Comparison of ENCODE assay signal across 8 cellular contexts in genomic region chr11:12565406-12565805, GRCh38.
"Had no signal": no experiment of that assay in that cellular context is flagged by ENCODE, and none has a peak within 500 bp of the region (broad histone marks: within the 10 kb centered on the region; RNA-seq: fewer than 3 reads in every experiment).

No MANE protein-coding gene starts in this region.

- H3K9ac ChIP-seq: GM23248 had no signal

- H2AFZ ChIP-seq: GM23248 had no signal

- FAIRE-seq: HTR-8/SVneo, K562 had no signal

- DNase-seq: GM23248, GOT3, H9, HCEC 1CT, IMR-90, KG1 had no signal

- H3K4me3 ChIP-seq: GM23248, K562 had no signal

- H3K27ac ChIP-seq: GM23248 had no signal

- ATAC-seq: K562 had no signal
